In the genomic region with DNA sequence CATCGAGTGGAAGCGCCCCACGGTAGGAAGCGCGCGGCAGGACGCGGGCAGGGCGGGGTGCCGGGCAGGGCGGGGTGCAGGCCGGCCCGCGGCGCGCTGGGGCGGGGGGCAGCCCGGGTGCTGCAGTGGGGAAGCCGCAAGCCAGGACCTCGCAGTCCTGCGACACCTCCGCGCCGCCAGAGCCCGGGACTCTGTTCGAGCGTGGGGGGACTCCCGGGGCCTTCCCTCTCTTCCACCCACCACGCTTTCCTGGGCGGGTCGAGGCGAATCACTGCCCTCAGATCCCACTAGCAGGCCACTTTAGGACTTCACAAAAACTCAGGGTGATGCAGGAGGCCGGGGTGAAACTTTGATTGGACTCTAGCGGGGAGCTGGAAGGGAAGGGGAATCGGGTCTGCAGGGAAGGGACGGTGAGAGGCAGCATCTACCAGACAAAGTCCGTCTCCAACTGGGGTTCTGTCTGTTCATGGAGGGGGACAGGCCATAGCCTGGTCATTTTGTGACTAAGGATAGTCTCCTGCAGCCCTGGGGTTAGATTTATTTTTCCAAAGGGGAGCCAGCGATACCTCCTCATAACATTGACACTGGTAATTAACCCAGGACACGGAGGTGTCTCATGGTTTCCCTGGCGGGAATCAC, we compare ENCODE assay signal across 1 cellular context.
TF ChIP-seq lines count a peak whose summit lies in the region.

No MANE protein-coding gene starts in this region.

TF ChIP-seq in IMR-90, 13 proteins besides CTCF, POLR2A, EP300 and RAD21 (continued from another document):
- TF ChIP-seq, protein P1, sequence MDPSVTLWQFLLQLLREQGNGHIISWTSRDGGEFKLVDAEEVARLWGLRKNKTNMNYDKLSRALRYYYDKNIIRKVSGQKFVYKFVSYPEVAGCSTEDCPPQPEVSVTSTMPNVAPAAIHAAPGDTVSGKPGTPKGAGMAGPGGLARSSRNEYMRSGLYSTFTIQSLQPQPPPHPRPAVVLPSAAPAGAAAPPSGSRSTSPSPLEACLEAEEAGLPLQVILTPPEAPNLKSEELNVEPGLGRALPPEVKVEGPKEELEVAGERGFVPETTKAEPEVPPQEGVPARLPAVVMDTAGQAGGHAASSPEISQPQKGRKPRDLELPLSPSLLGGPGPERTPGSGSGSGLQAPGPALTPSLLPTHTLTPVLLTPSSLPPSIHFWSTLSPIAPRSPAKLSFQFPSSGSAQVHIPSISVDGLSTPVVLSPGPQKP (IDR thresholded peaks at IDR 0.05; ENCODE audit: borderline replicate concordance, low read depth, low read length), result no peak
- TF ChIP-seq MAFK (IDR thresholded peaks at IDR 0.05; ENCODE audit: low read depth, low read length) (no peak), SMC3 (IDR thresholded peaks at IDR 0.05; ENCODE audit: low read depth, low read length) (no peak), NFE2L2 (IDR thresholded peaks at IDR 0.05; ENCODE audit: low read depth, low read length) (no peak), BHLHE40 (IDR thresholded peaks at IDR 0.05; ENCODE audit: low read depth, low read length) (no peak), CHD1 (IDR thresholded peaks at IDR 0.05; ENCODE audit: low read depth, low read length) (no peak), MXI1 (IDR thresholded peaks at IDR 0.05; ENCODE audit: borderline replicate concordance, low read depth, low read length) (no peak)
- TF ChIP-seq, protein P2, sequence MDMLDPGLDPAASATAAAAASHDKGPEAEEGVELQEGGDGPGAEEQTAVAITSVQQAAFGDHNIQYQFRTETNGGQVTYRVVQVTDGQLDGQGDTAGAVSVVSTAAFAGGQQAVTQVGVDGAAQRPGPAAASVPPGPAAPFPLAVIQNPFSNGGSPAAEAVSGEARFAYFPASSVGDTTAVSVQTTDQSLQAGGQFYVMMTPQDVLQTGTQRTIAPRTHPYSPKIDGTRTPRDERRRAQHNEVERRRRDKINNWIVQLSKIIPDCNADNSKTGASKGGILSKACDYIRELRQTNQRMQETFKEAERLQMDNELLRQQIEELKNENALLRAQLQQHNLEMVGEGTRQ (IDR thresholded peaks at IDR 0.05; ENCODE audit: low read depth, low read length), result no peak
TF ChIP-seq in IMR-90: peak in this region for 0.
